Comparison of ENCODE assay signal across 19 cellular contexts in genomic region chr3:192840143-192840836, GRCh38.
"Had no signal": no experiment of that assay in that cellular context is flagged by ENCODE, and none has a peak within 500 bp of the region (broad histone marks: within the 10 kb centered on the region; RNA-seq: fewer than 3 reads in every experiment).

No MANE protein-coding gene starts in this region.

- FAIRE-seq: bronchial epithelial cell, islet of Langerhans had no signal

- H3K36me3 Mint-ChIP-seq: activated naive CD8-positive, alpha-beta T cell; neural progenitor cell had no signal

- H2AFZ ChIP-seq: neural progenitor cell had no signal

- DNase-seq: activated CD4-positive, alpha-beta T cell treated with anti-CD3 and anti-CD28 coated beads for 1 hour; activated CD8-positive, alpha-beta memory T cell treated with anti-CD3 and anti-CD28 coated beads for 24 hours; effector memory CD4-positive, alpha-beta T cell; esophagus squamous epithelium; hippocampal formation; left cardiac atrium; mesendoderm; naive thymus-derived CD4-positive, alpha-beta T cell; right cardiac atrium; upper lobe of right lung; WERI-Rb-1 had no signal

- H3K4me3 Mint-ChIP-seq: activated naive CD8-positive, alpha-beta T cell; activated T-helper 1 cell treated with anti-CD3 and anti-CD28 coated beads, Interleukin-12 subunit alpha, Interleukin-12 subunit beta, Interleukin-2, Interleukin-4 antibody, amounts not matched to agents 30 ng/mL and 10 ng/mL and 1 ng/mL, durations not matched to agents 14 hours and 24 hours and 36 hours; dendritic cell treated with granulocyte-macrophage colony-stimulating factor and Interleukin-4, amounts not matched to agents 40 ng/mL and 50 ng/mL, for 4 days; naive thymus-derived CD4-positive, alpha-beta T cell; neural progenitor cell had no signal

- H3K4me2 ChIP-seq: neural progenitor cell had no signal

- H3K36me3 ChIP-seq: esophagus squamous epithelium, neural progenitor cell, thoracic aorta, upper lobe of right lung, WERI-Rb-1 had no signal

- H3K27me3 ChIP-seq: esophagus squamous epithelium, neural progenitor cell, upper lobe of right lung had no signal

- H3K9me3 Mint-ChIP-seq: activated T-helper 1 cell treated with anti-CD3 and anti-CD28 coated beads, Interleukin-12 subunit alpha, Interleukin-12 subunit beta, Interleukin-2, Interleukin-4 antibody, amounts not matched to agents 30 ng/mL and 10 ng/mL and 1 ng/mL, durations not matched to agents 14 hours and 24 hours and 36 hours; dendritic cell treated with granulocyte-macrophage colony-stimulating factor and Interleukin-4, amounts not matched to agents 40 ng/mL and 50 ng/mL, for 4 days; naive thymus-derived CD4-positive, alpha-beta T cell had no signal

- H3K27ac Mint-ChIP-seq: activated naive CD8-positive, alpha-beta T cell; activated T-helper 1 cell treated with anti-CD3 and anti-CD28 coated beads, Interleukin-12 subunit alpha, Interleukin-12 subunit beta, Interleukin-2, Interleukin-4 antibody, amounts not matched to agents 30 ng/mL and 10 ng/mL and 1 ng/mL, durations not matched to agents 14 hours and 24 hours and 36 hours; dendritic cell treated with granulocyte-macrophage colony-stimulating factor and Interleukin-4, amounts not matched to agents 40 ng/mL and 50 ng/mL, for 4 days; naive thymus-derived CD4-positive, alpha-beta T cell; neural progenitor cell; progenitor cell of endocrine pancreas had no signal

- H3K27ac ChIP-seq: esophagus squamous epithelium, neural progenitor cell, thoracic aorta, upper lobe of right lung, WERI-Rb-1 had no signal

- H3K27me3 Mint-ChIP-seq: progenitor cell of endocrine pancreas had no signal

- H3K4me3 ChIP-seq: esophagus squamous epithelium, neural progenitor cell, thoracic aorta, upper lobe of right lung had no signal

- ATAC-seq: left cardiac atrium; naive thymus-derived CD4-positive, alpha-beta T cell; right cardiac atrium; upper lobe of right lung had no signal

- H3K9me3 ChIP-seq: esophagus squamous epithelium, thoracic aorta, upper lobe of right lung had no signal
